27 cellular contexts compared by ENCODE assay signal in the genomic region with DNA sequence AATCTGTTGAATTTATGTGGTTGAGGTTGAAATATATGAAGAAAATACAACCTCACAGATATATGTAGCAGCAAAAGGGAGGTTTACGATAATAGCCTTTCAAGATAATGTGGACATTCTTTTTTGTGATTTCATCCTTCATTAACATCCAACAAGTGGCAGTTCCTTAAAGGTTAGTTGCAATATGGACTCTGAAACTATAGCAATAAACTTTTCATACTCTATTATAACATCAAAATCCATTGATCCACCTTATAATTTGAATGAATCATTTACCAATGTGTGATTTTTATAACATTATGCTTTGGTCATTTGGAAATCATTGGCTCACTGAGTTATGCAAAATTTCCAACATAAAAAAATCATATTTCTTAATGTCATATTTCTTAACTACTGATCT.
"Had no signal": no experiment of that assay in that cellular context is flagged by ENCODE, and none has a peak within 500 bp of the region (broad histone marks: within the 10 kb centered on the region; RNA-seq: fewer than 3 reads in every experiment).

No MANE protein-coding gene starts in this region.

- FAIRE-seq: urothelium cell line had no signal

- DNase-seq: naive thymus-derived CD4-positive, alpha-beta T cell; natural killer cell; nucleus accumbens; posterior cingulate gyrus; psoas muscle; right cardiac atrium; right lobe of liver; sigmoid colon; small intestine; stimulated activated CD4-positive, alpha-beta T cell treated with anti-CD3 and anti-CD28 coated beads, Interleukin-15, amount 100 ng/mL, for 24 hours; stimulated activated CD4-positive, alpha-beta T cell treated with anti-CD3 and anti-CD28 coated beads, Interleukin-2, amount 100 ng/mL, for 24 hours; stimulated activated CD4-positive, alpha-beta T cell treated with anti-CD3 and anti-CD28 coated beads, Interleukin-2, amount 100 ng/mL, for 48 hours; stimulated activated CD4-positive, alpha-beta T cell treated with anti-CD3 and anti-CD28 coated beads, Interleukin-4, amount 100 ng/mL, for 24 hours; stimulated activated naive CD4-positive, alpha-beta T cell; stimulated activated naive CD8-positive, alpha-beta T cell treated with anti-CD3 and anti-CD28 coated beads, Interleukin-15, amount 100 ng/mL, for 72 hours; stimulated activated naive CD8-positive, alpha-beta T cell treated with anti-CD3 and anti-CD28 coated beads, Interleukin-15, Interleukin-2, amounts not matched to agents 100 U/mL and 50 U/mL, for 24 hours; substantia nigra; testis; tibial artery; transverse colon; upper lobe of left lung had no signal

- H3K4me3 ChIP-seq: psoas muscle, right lobe of liver, sigmoid colon, suprapubic skin, testis, tibial artery, transverse colon, upper lobe of left lung, vagina had no signal

- ATAC-seq: naive thymus-derived CD4-positive, alpha-beta T cell; natural killer cell; psoas muscle; right cardiac atrium; right lobe of liver; stimulated activated effector memory CD8-positive, alpha-beta T cell treated with anti-CD3 and anti-CD28 coated beads, Interleukin-12 subunit alpha, Interleukin-12 subunit beta, amount 100 ng/mL, for 72 hours; stimulated activated naive CD8-positive, alpha-beta T cell treated with anti-CD3 and anti-CD28 coated beads, Interleukin-15, amount 100 ng/mL, for 72 hours; stimulated activated naive CD8-positive, alpha-beta T cell treated with anti-CD3 and anti-CD28 coated beads, Interleukin-15, Interleukin-2, amounts not matched to agents 100 U/mL and 50 U/mL, for 24 hours had no signal

- H3K4me1 ChIP-seq: right lobe of liver had no signal

- H3K27me3 ChIP-seq: neutrophil, right lobe of liver, sigmoid colon, suprapubic skin, testis, tibial artery, transverse colon, upper lobe of left lung, vagina had no signal

- H3K9me3 ChIP-seq: neutrophil, psoas muscle, right lobe of liver, sigmoid colon, suprapubic skin, testis, tibial artery, transverse colon, upper lobe of left lung, vagina had no signal

- H3K36me3 ChIP-seq: neutrophil, right lobe of liver, sigmoid colon, suprapubic skin, tibial artery, transverse colon, upper lobe of left lung, vagina had no signal

- H3K27ac ChIP-seq: neutrophil, parathyroid adenoma, psoas muscle, right lobe of liver, sigmoid colon, suprapubic skin, testis, tibial artery, transverse colon, upper lobe of left lung, vagina had no signal
